26 cellular contexts compared by ENCODE assay signal in the genomic region with DNA sequence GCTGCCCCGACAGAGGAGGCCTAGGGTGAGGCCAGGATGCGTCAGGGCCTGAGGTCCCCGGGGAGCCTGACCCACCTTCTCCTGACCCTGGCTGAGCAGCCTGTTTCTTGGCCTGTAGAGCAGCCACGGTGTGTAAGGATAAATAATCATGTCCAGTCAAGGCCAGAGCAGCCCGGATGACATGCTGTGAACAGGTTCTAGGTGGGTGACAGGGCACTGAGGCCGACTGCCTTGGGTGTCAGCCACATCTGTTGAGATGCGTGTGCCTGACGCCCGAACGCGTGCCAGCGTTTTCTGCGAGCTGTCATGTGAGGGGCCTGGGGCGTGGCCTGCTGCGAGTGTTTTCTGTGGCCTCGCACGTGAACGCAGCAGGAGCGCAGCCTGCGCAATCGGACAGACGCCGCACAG.
DNase-seq lines count a peak whose midpoint lies in the region; ATAC-seq, FAIRE-seq and TF ChIP-seq lines count a peak whose summit lies in the region.
"Had no signal": no experiment of that assay in that cellular context is flagged by ENCODE, and none has a peak within 500 bp of the region (broad histone marks: within the 10 kb centered on the region; RNA-seq: fewer than 3 reads in every experiment).

No MANE protein-coding gene starts in this region.

- POLR2A ChIA-PET in HepG2 (lab: Yijun Ruan, JAX), result no interaction called here

- CTCF ChIA-PET in HepG2 (lab: Yijun Ruan, JAX; ENCODE audit: low intra/inter-chr PET ratio, low total read pairs), result no interaction called here

- no peak overlapping the region for H2AFZ ChIP-seq in HepG2 (ENCODE audit: low read length)

- H3K27ac ChIP-seq in suprapubic skin (peak overlapping the region; percentile 65), HepG2 (ENCODE audit: extremely low read length, insufficient read depth, low read length) (no peak overlapping the region)
- H3K27ac ChIP-seq: HL-60, SK-N-MC, uterus had no signal

- H3K36me3 Mint-ChIP-seq in immature natural killer cell, result peaks cover 0 to 3% (median 0%) of the 10 kb centered on the region in 3 donors

- TF ChIP-seq RAD21 in HepG2 (CRISPR knock-in tag; IDR thresholded peaks at IDR 0.05), result no peak

- no peak overlapping the region for H3K9ac ChIP-seq in HepG2 (ENCODE audit: insufficient read depth, low read depth, low read length)

- FAIRE-seq in HepG2 (lab: Jason Lieb, UNC), result no peak

- H3K4me1 ChIP-seq in suprapubic skin (peaks cover 80% of the 10 kb centered on the region), HepG2 (ENCODE audit: insufficient read depth, low read length) (no peaks in the 10 kb centered on the region)

- H4K20me1 ChIP-seq in HepG2 (ENCODE audit: insufficient read depth, low read length), result no peaks in the 10 kb centered on the region

- H3K9me3 ChIP-seq in suprapubic skin (no peaks in the 10 kb centered on the region), HepG2 (ENCODE audit: low read length) (no peaks in the 10 kb centered on the region)
- H3K9me3 ChIP-seq: Caco-2, uterus had no signal

- no peak for ATAC-seq in HepG2
- ATAC-seq: left lobe of liver, PC-3 had no signal

- H3K27ac Mint-ChIP-seq in immature natural killer cell, result peak overlapping the region in 5 of 6 donors; percentile 42 to 94 (median 90)
- H3K27ac Mint-ChIP-seq: activated CD4-positive, alpha-beta T cell treated with anti-CD3 and anti-CD28 coated beads for 36 hours had no signal

- peaks cover 17 to 23% (median 22%) of the 10 kb centered on the region in 3 donors for H3K27me3 Mint-ChIP-seq in immature natural killer cell (ENCODE audit: low read depth in 3 of 3)
- H3K27me3 Mint-ChIP-seq: activated CD8-positive, alpha-beta memory T cell treated with anti-CD3 and anti-CD28 coated beads, Interleukin-2, amount 10 ng/mL, durations not matched to agents 7 days and 5 days; central memory CD8-positive, alpha-beta T cell had no signal

- DNase-seq in Jurkat, Clone E6-1 (ENCODE audit: low read depth, low spot score), result peak; percentile 84
- DNase-seq in choroid plexus epithelial cell (ENCODE audit: low read depth) (peak; percentile 16), immature natural killer cell (no peak), suprapubic skin (ENCODE audit: low spot score in 2 of 2) (no peak), HepG2 (ENCODE audit: low spot score) (no peak), cortex of kidney (lab: John Stamatoyannopoulos, UW) (no peak), foreskin fibroblast (no peak)
- DNase-seq in activated CD4-positive, alpha-beta T cell treated with anti-CD3 and anti-CD28 coated beads for 1 hour, result no peak
- DNase-seq: activated CD4-positive, alpha-beta T cell treated with anti-CD3 and anti-CD28 coated beads for 36 hours; activated CD8-positive, alpha-beta memory T cell treated with anti-CD3 and anti-CD28 coated beads, Interleukin-2, amount 10 ng/mL, durations not matched to agents 7 days and 5 days; activated effector memory CD4-positive, alpha-beta T cell treated with anti-CD3 and anti-CD28 coated beads, Interleukin-2, amount 50 U/mL, for 16 hours; amygdala; Caco-2; EL; endodermal cell; KBM-7; NCI-H1105; NCI-H69; PC-3; stimulated activated naive CD4-positive, alpha-beta T cell treated with Interleukin-2 at 50 U/mL for 16 hours; T1000; uterus had no signal

- in situ Hi-C loops in HepG2 (cut with HindIII; ENCODE audit: extremely low pct_ligation_motif_present, low pct_unique_long_range_greater_than_20kb), result no loop called here

- TF ChIP-seq POLR2A in suprapubic skin (IDR thresholded peaks at IDR 0.05) (no peak), HepG2 (IDR thresholded peaks at IDR 0.05; ENCODE audit: insufficient read depth in 1 of 2, low read depth in 2 of 2, low read length in 2 of 2) (no peak)

- peak overlapping the region; percentile 59 for H3K4me3 ChIP-seq in Jurkat, Clone E6-1 (ENCODE audit: low read length)
- no peak overlapping the region for H3K4me3 ChIP-seq in choroid plexus epithelial cell (ENCODE audit: low read depth, low read length)
- H3K4me3 ChIP-seq in suprapubic skin, result no peak overlapping the region
- no peak overlapping the region for H3K4me3 ChIP-seq in HepG2 (replicated peaks in 1 of 3; ENCODE audit: insufficient read depth in 1 of 3, low read depth in 2 of 3, low read length in 3 of 3)
- H3K4me3 ChIP-seq in foreskin fibroblast (ENCODE audit: low read depth in 1 of 2, low read length in 2 of 2), result no peak overlapping the region
- H3K4me3 ChIP-seq: SK-N-MC, uterus had no signal

- intact Hi-C loops in HepG2 (cut with micrococcal nuclease; ENCODE audit: unreplicated experiment), result no loop called here

- no TSS peak for BruUV-seq in HepG2 (replicated peaks; lab: Mats Ljungman, UMichigan)

- TF ChIP-seq EP300 in suprapubic skin (IDR thresholded peaks at IDR 0.05) (no peak), HepG2 (IDR thresholded peaks at IDR 0.05; ENCODE audit: low read depth in 2 of 2, low read length in 2 of 2) (no peak), HepG2 (CRISPR knock-in tag; IDR thresholded peaks at IDR 0.05; ENCODE audit: borderline replicate concordance) (no peak)

- 83% methylated on average over 9 of the region's 23 CpGs for WGBS in suprapubic skin
- WGBS in HepG2 (ENCODE audit: low lambda C conversion rate), result 98% methylated on average over 15 of the region's 23 CpGs

- H3K4me3 Mint-ChIP-seq in immature natural killer cell, result no peak overlapping the region
- H3K4me3 Mint-ChIP-seq: activated CD4-positive, alpha-beta T cell treated with anti-CD3 and anti-CD28 coated beads for 36 hours; activated CD8-positive, alpha-beta memory T cell treated with anti-CD3 and anti-CD28 coated beads, Interleukin-2, amount 10 ng/mL, durations not matched to agents 7 days and 5 days; endodermal cell had no signal

- H3K27me3 ChIP-seq in suprapubic skin (no peaks in the 10 kb centered on the region), HepG2 (ENCODE audit: control insufficient read depth in 1 of 2, insufficient read depth in 2 of 2, low read length in 2 of 2) (no peaks in the 10 kb centered on the region)
- H3K27me3 ChIP-seq: uterus had no signal

- H3K4me2 ChIP-seq in HepG2 (ENCODE audit: low read depth, low read length), result no peak overlapping the region

- TF ChIP-seq CTCF in choroid plexus epithelial cell (conservative IDR thresholded peaks at IDR 0.05; ENCODE audit: low read depth, low read length), result no peak
- no peak for TF ChIP-seq CTCF in suprapubic skin (IDR thresholded peaks at IDR 0.05)
- TF ChIP-seq CTCF in HepG2 (CRISPR knock-in tag; IDR thresholded peaks at IDR 0.05), result no peak
- no peak for TF ChIP-seq CTCF in foreskin fibroblast (IDR thresholded peaks at IDR 0.05; ENCODE audit: low read depth, low read length)

- peaks cover 75 to 76% of the 10 kb centered on the region in 2 donors for H3K4me1 Mint-ChIP-seq in immature natural killer cell

- peaks cover 0 to 1% (median 0%) of the 10 kb centered on the region in 6 donors for H3K9me3 Mint-ChIP-seq in immature natural killer cell
- H3K9me3 Mint-ChIP-seq: central memory CD8-positive, alpha-beta T cell; endodermal cell had no signal

- H3K36me3 ChIP-seq in suprapubic skin, result peaks cover 23% of the 10 kb centered on the region
- peaks cover 7 to 11% of the 10 kb centered on the region in 2 experiments; a peak in 4 of 5 replicates for H3K36me3 ChIP-seq in HepG2 (replicated peaks in 1 of 2; ENCODE audit: control insufficient read depth in 1 of 2, insufficient read depth in 2 of 2, low read length in 2 of 2)
- H3K36me3 ChIP-seq: uterus had no signal

- no peaks in the 10 kb centered on the region for H3K79me2 ChIP-seq in HepG2 (ENCODE audit: insufficient read depth, low read length)

TF ChIP-seq in HepG2, 621 proteins besides CTCF, POLR2A, EP300 and RAD21:
- TF ChIP-seq MEIS2 (CRISPR knock-in tag; IDR thresholded peaks at IDR 0.05) (no peak), RNF2 (conservative IDR thresholded peaks at IDR 0.05; ENCODE audit: low read depth) (no peak), CEBPB (IDR thresholded peaks at IDR 0.05; ENCODE audit: borderline replicate concordance, low read depth, low read length) (no peak), ZNF235 (CRISPR knock-in tag; IDR thresholded peaks at IDR 0.05; ENCODE audit: borderline replicate concordance) (no peak), ZNF33B (CRISPR knock-in tag; IDR thresholded peaks at IDR 0.05) (no peak), MAFG (CRISPR knock-in tag; IDR thresholded peaks at IDR 0.05) (no peak), ZNF557 (CRISPR knock-in tag; IDR thresholded peaks at IDR 0.05) (no peak), SNAPC2 (CRISPR knock-in tag; IDR thresholded peaks at IDR 0.05) (no peak), ZNF10 (CRISPR knock-in tag; IDR thresholded peaks at IDR 0.05; ENCODE audit: borderline replicate concordance, low read depth) (no peak), EHMT2 (IDR thresholded peaks at IDR 0.05; ENCODE audit: borderline replicate concordance, low read depth, low read length) (no peak), NFATC3 (CRISPR knock-in tag; IDR thresholded peaks at IDR 0.05) (no peak), HHEX (CRISPR knock-in tag; IDR thresholded peaks at IDR 0.05) (no peak), HDAC1 (CRISPR knock-in tag; IDR thresholded peaks at IDR 0.05) (no peak), ZNF205 (CRISPR knock-in tag; IDR thresholded peaks at IDR 0.05) (no peak), ZNF225 (CRISPR knock-in tag; IDR thresholded peaks at IDR 0.05) (no peak), SYNCRIP (IDR thresholded peaks at IDR 0.05; ENCODE audit: insufficient read depth, low read depth, low read length) (no peak), ZNF577 (CRISPR knock-in tag; IDR thresholded peaks at IDR 0.05; ENCODE audit: borderline replicate concordance, low read depth) (no peak)
TF ChIP-seq in HepG2: peak in this region for 0.

Comparison
In these comparisons a context has a peak if more than half of its experiments do, and no peak if none do; other contexts are left out.
1. DNase-seq: peak in Jurkat, Clone E6-1 (single experiment) and choroid plexus epithelial cell (single experiment); none in immature natural killer cell (0 of 3), suprapubic skin (0 of 2), HepG2 (single experiment), activated CD4-positive, alpha-beta T cell treated with anti-CD3 and anti-CD28 coated beads for 1 hour (single experiment), cortex of kidney (single experiment) and foreskin fibroblast (0 of 2).